Comparison of ENCODE assay signal across 16 cellular contexts in the genomic region with DNA sequence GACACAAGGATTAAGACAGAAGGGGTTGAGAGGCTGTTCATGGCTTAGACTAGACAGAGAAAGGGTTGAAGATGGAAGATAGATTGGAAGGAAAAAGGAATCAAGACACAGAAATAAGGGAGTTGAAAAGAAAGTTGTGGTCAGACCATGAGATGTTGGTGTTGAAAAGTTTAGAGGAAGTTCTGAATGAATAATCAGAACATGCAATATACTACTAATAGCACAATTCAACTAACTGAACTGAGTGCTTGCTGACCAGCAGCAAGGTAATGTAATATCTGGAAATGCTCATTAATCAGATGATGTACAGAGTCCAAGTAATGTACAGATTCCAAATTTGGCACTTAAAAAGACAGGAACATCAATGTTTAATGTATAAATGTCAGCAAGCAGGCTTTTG.
"Had no signal": no experiment of that assay in that cellular context is flagged by ENCODE, and none has a peak within 500 bp of the region (broad histone marks: within the 10 kb centered on the region; RNA-seq: fewer than 3 reads in every experiment).

No MANE protein-coding gene starts in this region.

- H3K9me3 Mint-ChIP-seq: activated naive CD8-positive, alpha-beta T cell treated with anti-CD3 and anti-CD28 coated beads, Interleukin-2, amount 10 ng/mL, durations not matched to agents 7 days and 5 days; central memory CD8-positive, alpha-beta T cell; stimulated activated effector memory CD8-positive, alpha-beta T cell treated with anti-CD3 and anti-CD28 coated beads, Interleukin-12 subunit alpha, Interleukin-12 subunit beta, amount 100 ng/mL, for 72 hours had no signal

- DNase-seq: activated CD4-positive, CD25-positive, alpha-beta regulatory T cell treated with anti-CD3 and anti-CD28 coated beads, Interleukin-2, amount 50 U/mL, for 72 hours; activated naive CD4-positive, alpha-beta T cell; activated naive CD8-positive, alpha-beta T cell treated with anti-CD3 and anti-CD28 coated beads, Interleukin-2, amount 10 ng/mL, durations not matched to agents 7 days and 5 days; activated T-cell treated with anti-CD3 and anti-CD28 coated beads for 4 hours; effector CD4-positive, alpha-beta T cell; foreskin fibroblast; hippocampal formation; mammary epithelial cell; stimulated activated CD4-positive, alpha-beta T cell treated with anti-CD3 and anti-CD28 coated beads, Interleukin-12 subunit alpha, Interleukin-12 subunit beta, amount 100 ng/mL, for 4 hours had no signal

- H3K9ac ChIP-seq: neural progenitor cell had no signal

- H3K36me3 ChIP-seq: neural progenitor cell, thoracic aorta had no signal

- H3K27me3 ChIP-seq: neural progenitor cell had no signal

- H3K9me3 ChIP-seq: thoracic aorta had no signal

- H3K36me3 Mint-ChIP-seq: stimulated activated effector memory CD8-positive, alpha-beta T cell treated with anti-CD3 and anti-CD28 coated beads, Interleukin-12 subunit alpha, Interleukin-12 subunit beta, amount 100 ng/mL, for 72 hours had no signal

- H3K27me3 Mint-ChIP-seq: activated naive CD8-positive, alpha-beta T cell treated with anti-CD3 and anti-CD28 coated beads, Interleukin-2, amount 10 ng/mL, durations not matched to agents 7 days and 5 days; brain; central memory CD8-positive, alpha-beta T cell had no signal

- H3K27ac Mint-ChIP-seq: activated naive CD8-positive, alpha-beta T cell treated with anti-CD3 and anti-CD28 coated beads, Interleukin-2, amount 10 ng/mL, durations not matched to agents 7 days and 5 days; brain; neural progenitor cell; stimulated activated effector memory CD8-positive, alpha-beta T cell treated with anti-CD3 and anti-CD28 coated beads, Interleukin-12 subunit alpha, Interleukin-12 subunit beta, amount 100 ng/mL, for 72 hours had no signal

- H3K27ac ChIP-seq: coronary artery, neural progenitor cell, thoracic aorta had no signal

- H3K4me2 ChIP-seq: neural progenitor cell had no signal

- H2AFZ ChIP-seq: neural progenitor cell had no signal

- H3K4me1 Mint-ChIP-seq: activated naive CD8-positive, alpha-beta T cell treated with anti-CD3 and anti-CD28 coated beads, Interleukin-2, amount 10 ng/mL, durations not matched to agents 7 days and 5 days; brain; central memory CD8-positive, alpha-beta T cell; neural progenitor cell; stimulated activated effector memory CD8-positive, alpha-beta T cell treated with anti-CD3 and anti-CD28 coated beads, Interleukin-12 subunit alpha, Interleukin-12 subunit beta, amount 100 ng/mL, for 72 hours had no signal

- ATAC-seq: left lobe of liver; stimulated activated effector memory CD8-positive, alpha-beta T cell treated with anti-CD3 and anti-CD28 coated beads, Interleukin-12 subunit alpha, Interleukin-12 subunit beta, amount 100 ng/mL, for 72 hours had no signal

- H3K4me3 Mint-ChIP-seq: activated naive CD8-positive, alpha-beta T cell treated with anti-CD3 and anti-CD28 coated beads, Interleukin-2, amount 10 ng/mL, durations not matched to agents 7 days and 5 days; brain; central memory CD8-positive, alpha-beta T cell; neural progenitor cell; stimulated activated effector memory CD8-positive, alpha-beta T cell treated with anti-CD3 and anti-CD28 coated beads, Interleukin-12 subunit alpha, Interleukin-12 subunit beta, amount 100 ng/mL, for 72 hours had no signal

- H3K4me3 ChIP-seq: coronary artery, neural progenitor cell, thoracic aorta had no signal

- H3K4me1 ChIP-seq: neural progenitor cell had no signal
